18 cellular contexts compared by ENCODE assay signal in the genomic region with DNA sequence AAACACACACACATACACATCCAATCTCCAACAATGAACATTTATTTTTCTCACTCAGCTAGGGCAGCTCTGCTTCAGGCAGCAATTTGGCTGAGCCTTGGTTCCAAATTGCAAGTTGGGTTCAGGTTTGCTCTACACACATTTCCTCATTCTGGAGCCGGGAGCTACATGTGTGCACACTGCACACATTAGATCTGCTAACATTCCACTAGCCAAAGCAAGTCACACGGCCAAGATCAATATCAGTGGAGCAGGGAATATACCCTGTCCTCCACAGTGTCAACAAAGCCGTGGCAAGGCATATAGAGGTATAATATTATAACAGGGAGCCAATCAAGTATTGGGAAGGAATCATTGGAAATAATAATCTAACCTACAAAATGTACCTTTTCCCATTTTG. TPM values are rescaled to one million over a fixed set of nuclear protein-coding genes. Genes with fewer than 3 reads are reported as not detected.
DNase-seq lines count a peak whose midpoint lies in the region; ATAC-seq, FAIRE-seq and TF ChIP-seq lines count a peak whose summit lies in the region.
"Had no signal": no experiment of that assay in that cellular context is flagged by ENCODE, and none has a peak within 500 bp of the region (broad histone marks: within the 10 kb centered on the region; RNA-seq: fewer than 3 reads in every experiment).

No MANE protein-coding gene starts in this region.

- no peaks in the 10 kb centered on the region for H3K9me3 ChIP-seq in K562 (replicated peaks; ENCODE audit: control insufficient read depth, insufficient read depth, low read depth, low read length)
- no peaks in the 10 kb centered on the region for H3K9me3 ChIP-seq in hepatocyte (ENCODE audit: low read depth)
- H3K9me3 ChIP-seq in suprapubic skin, result no peaks in the 10 kb centered on the region
- H3K9me3 ChIP-seq in neuronal stem cell (replicated peaks in 1 of 2; ENCODE audit: control insufficient read depth in 2 of 2, insufficient read depth in 1 of 2, low read depth in 1 of 2, low read length in 2 of 2), result no peaks in the 10 kb centered on the region
- H3K9me3 ChIP-seq in upper lobe of right lung, result no peaks in the 10 kb centered on the region

- H3K9me1 ChIP-seq in K562 (ENCODE audit: control insufficient read depth, insufficient read depth, low read length), result no peaks in the 10 kb centered on the region

- no peaks in the 10 kb centered on the region for H3K36me3 Mint-ChIP-seq in HFFc6 (ENCODE audit: low read depth)
- no peaks in the 10 kb centered on the region for H3K36me3 Mint-ChIP-seq in nephron progenitor cell (ENCODE audit: low read depth)

- no peaks in the 10 kb centered on the region for H3K36me3 ChIP-seq in K562 (ENCODE audit: control insufficient read depth, insufficient read depth, low read length)
- H3K36me3 ChIP-seq in hepatocyte (replicated peaks; ENCODE audit: insufficient read depth, low read depth), result no peaks in the 10 kb centered on the region
- H3K36me3 ChIP-seq in suprapubic skin, result no peaks in the 10 kb centered on the region
- no peaks in the 10 kb centered on the region for H3K36me3 ChIP-seq in neuronal stem cell (replicated peaks in 1 of 2; ENCODE audit: control insufficient read depth in 2 of 2, insufficient read depth in 2 of 2, low read length in 2 of 2)
- H3K36me3 ChIP-seq in upper lobe of right lung, result no peaks in the 10 kb centered on the region

- H3K27ac Mint-ChIP-seq in HFFc6, result peak overlapping the region; percentile 81; the same call in 1 of the 2 replicates
- H3K27ac Mint-ChIP-seq in nephron progenitor cell, result no peak overlapping the region
- H3K27ac Mint-ChIP-seq: CD4-positive, alpha-beta T cell had no signal

- POLR2A ChIA-PET in K562 (lab: Yijun Ruan, JAX), result no interaction called here

- H3K18ac ChIP-seq in neuronal stem cell (ENCODE audit: low read length), result no peak overlapping the region

- no peaks in the 10 kb centered on the region for H3K9me2 ChIP-seq in hepatocyte (replicated peaks; ENCODE audit: insufficient read depth)

- BruUV-seq in K562 (replicated peaks; lab: Mats Ljungman, UMichigan), result no TSS peak

- no peak overlapping the region for H3K9ac ChIP-seq in K562 (ENCODE audit: insufficient read depth in 1 of 2, low read depth in 2 of 2, low read length in 2 of 2)
- H3K9ac ChIP-seq in neuronal stem cell (ENCODE audit: low read depth, low read length, poor library complexity), result no peak overlapping the region

- H3K9me3 Mint-ChIP-seq in HFFc6 (no peaks in the 10 kb centered on the region), nephron progenitor cell (no peaks in the 10 kb centered on the region)
- H3K9me3 Mint-ChIP-seq: CD4-positive, alpha-beta T cell had no signal

- no peak for TF ChIP-seq RAD21 in K562 (CRISPR knock-in tag; conservative IDR thresholded peaks at IDR 0.05 in 1 of 2, IDR thresholded peaks at IDR 0.05 in 1 of 2)

- no peak for FAIRE-seq in K562 (lab: Jason Lieb, UNC)
- FAIRE-seq: GM12878, GM18507 had no signal

- H3K79me1 ChIP-seq in neuronal stem cell (ENCODE audit: low read depth, low read length), result no peaks in the 10 kb centered on the region

- DNase-seq in HFFc6, result no peak
- DNase-seq in K562 (ENCODE audit: extremely low read depth in 1 of 4, low spot score in 3 of 4), result no peak
- no peak for DNase-seq in hepatocyte (ENCODE audit: low spot score)
- no peak for DNase-seq in suprapubic skin (ENCODE audit: low spot score in 2 of 2)
- DNase-seq in neuronal stem cell (ENCODE audit: low spot score), result no peak
- no peak for DNase-seq in upper lobe of right lung
- DNase-seq in nephron progenitor cell, result no peak
- no peak for DNase-seq in NCI-H774 (lab: John Stamatoyannopoulos, UW)
- DNase-seq: AML-193; CD4-positive, alpha-beta T cell; DMS79; NCI-H1092; NCI-H82; Right ventricle myocardium superior had no signal

- H3K4me1 ChIP-seq in K562 (replicated peaks in 1 of 2; ENCODE audit: control insufficient read depth in 2 of 2, insufficient read depth in 2 of 2, low read length in 2 of 2), result peaks cover 0 to 6% of the 10 kb centered on the region in 2 experiments; a peak in 2 of 5 replicates
- H3K4me1 ChIP-seq in hepatocyte (ENCODE audit: insufficient read depth), result no peaks in the 10 kb centered on the region
- H3K4me1 ChIP-seq in suprapubic skin, result peaks cover 24% of the 10 kb centered on the region
- H3K4me1 ChIP-seq in neuronal stem cell (ENCODE audit: control insufficient read depth in 2 of 2, insufficient read depth in 1 of 2, low read depth in 1 of 2, low read length in 2 of 2), result peaks cover 0 to 2% of the 10 kb centered on the region in 2 donors
- no peaks in the 10 kb centered on the region for H3K4me1 ChIP-seq in upper lobe of right lung

- H3K4me3 ChIP-seq in K562 (no peak overlapping the region), hepatocyte (no peak overlapping the region), suprapubic skin (no peak overlapping the region), neuronal stem cell (ENCODE audit: low read length in 2 of 2) (no peak overlapping the region), upper lobe of right lung (no peak overlapping the region)
- H3K4me3 ChIP-seq: GM12878 had no signal

- TF ChIP-seq POLR2A in K562 (conservative IDR thresholded peaks at IDR 0.05), result no peak
- TF ChIP-seq POLR2A in suprapubic skin (IDR thresholded peaks at IDR 0.05), result no peak

- H3K14ac ChIP-seq in neuronal stem cell (ENCODE audit: low read length), result no peak overlapping the region

- H2BK120ac ChIP-seq in neuronal stem cell (ENCODE audit: low read depth, low read length), result no peak overlapping the region

- H3K27me3 Mint-ChIP-seq in HFFc6 (ENCODE audit: insufficient read depth) (no peaks in the 10 kb centered on the region; the same call in 1 of the 2 replicates), nephron progenitor cell (ENCODE audit: low read depth, poor library complexity) (peaks cover 3% of the 10 kb centered on the region)

- H3K4me1 Mint-ChIP-seq in HFFc6 (ENCODE audit: low read depth), result peaks cover 45% of the 10 kb centered on the region
- H3K4me1 Mint-ChIP-seq in nephron progenitor cell, result peaks cover 5% of the 10 kb centered on the region

- no peak overlapping the region for H2AK5ac ChIP-seq in neuronal stem cell (ENCODE audit: low read depth, low read length)

- TF ChIP-seq EP300 in K562 (IDR thresholded peaks at IDR 0.05; ENCODE audit: low read length), result no peak
- TF ChIP-seq EP300 in suprapubic skin (IDR thresholded peaks at IDR 0.05), result no peak

- no peak overlapping the region for H2BK15ac ChIP-seq in neuronal stem cell (ENCODE audit: low read length)

- H2AFZ ChIP-seq in K562 (ENCODE audit: low read depth, low read length) (peak overlapping the region; percentile 20; the same call in 1 of the 2 replicates), hepatocyte (no peak overlapping the region), neuronal stem cell (ENCODE audit: low read length) (no peak overlapping the region)

- peak; percentile 47; the same call in 2 of the 3 replicates for ATAC-seq in K562
- ATAC-seq in upper lobe of right lung, result no peak
- ATAC-seq: HCT116, Panc1 had no signal

- H4K8ac ChIP-seq in neuronal stem cell (ENCODE audit: low read depth, low read length), result no peak overlapping the region

- CTCF ChIA-PET in K562 (lab: Yijun Ruan, JAX; ENCODE audit: low intra/inter-chr PET ratio), result no interaction called here

- H2BK5ac ChIP-seq in neuronal stem cell (ENCODE audit: low read length), result no peak overlapping the region

- TF ChIP-seq CTCF in HFFc6 (IDR thresholded peaks at IDR 0.05), result no peak
- no peak for TF ChIP-seq CTCF in K562 (IDR thresholded peaks at IDR 0.05 in 2 of 3, conservative IDR thresholded peaks at IDR 0.05 in 1 of 3; ENCODE audit: insufficient read depth in 2 of 3, low read depth in 1 of 3, low read length in 3 of 3)
- no peak for TF ChIP-seq CTCF in hepatocyte (IDR thresholded peaks at IDR 0.05; ENCODE audit: poor library complexity)
- no peak for TF ChIP-seq CTCF in suprapubic skin (IDR thresholded peaks at IDR 0.05)
- TF ChIP-seq CTCF in upper lobe of right lung (IDR thresholded peaks at IDR 0.05), result no peak
- no peak for TF ChIP-seq CTCF in nephron progenitor cell (IDR thresholded peaks at IDR 0.05)

- no peak overlapping the region for H3K27ac ChIP-seq in K562 (ENCODE audit: extremely low read depth, low read depth, low read length)
- H3K27ac ChIP-seq in hepatocyte, result peak overlapping the region; percentile 40
- peak overlapping the region; percentile 51 for H3K27ac ChIP-seq in suprapubic skin
- H3K27ac ChIP-seq in neuronal stem cell (replicated peaks; ENCODE audit: low read length), result no peak overlapping the region
- H3K27ac ChIP-seq in upper lobe of right lung, result no peak overlapping the region

- no peak overlapping the region for H3K4ac ChIP-seq in neuronal stem cell (ENCODE audit: low read length)

- WGBS in K562 (ENCODE audit: insufficient coverage, low coverage, missing lambda C conversion rate), result 21% methylated on average over 3 of the region's 3 CpGs
- WGBS in hepatocyte (ENCODE audit: low lambda C conversion rate, missing lambda C conversion rate), result 73% methylated on average over 3 of the region's 3 CpGs
- WGBS in suprapubic skin, result 60% methylated on average over 3 of the region's 3 CpGs
- WGBS in neuronal stem cell (ENCODE audit: extremely low coverage in 2 of 2, insufficient read length in 2 of 2, insufficient replicate concordance in 1 of 2), 2 donors, result no CpG with 5 or more reads among the region's 3 CpGs

- H3K79me2 ChIP-seq in K562 (ENCODE audit: control insufficient read depth, insufficient read depth, low read length) (no peaks in the 10 kb centered on the region), hepatocyte (no peaks in the 10 kb centered on the region)

- H2BK12ac ChIP-seq in neuronal stem cell (ENCODE audit: low read length), result no peak overlapping the region

- H3K4me3 Mint-ChIP-seq in HFFc6 (no peak overlapping the region), nephron progenitor cell (no peak overlapping the region)
- H3K4me3 Mint-ChIP-seq: CD4-positive, alpha-beta T cell had no signal

- intact Hi-C loops in K562 (cut with micrococcal nuclease), result loop anchor here (5.0 kb wide), 2 partner anchors 193 to 303 kb away; no protein-coding TSS in a partner anchor
- intact Hi-C loops in upper lobe of right lung (cut with DNase I), result no loop called here

- no peaks in the 10 kb centered on the region for H3K27me3 ChIP-seq in K562 (ENCODE audit: control insufficient read depth in 2 of 2, insufficient read depth in 2 of 2, low read length in 2 of 2)
- H3K27me3 ChIP-seq in hepatocyte, result no peaks in the 10 kb centered on the region
- H3K27me3 ChIP-seq in suprapubic skin, result no peaks in the 10 kb centered on the region
- H3K27me3 ChIP-seq in neuronal stem cell (ENCODE audit: control insufficient read depth in 3 of 3, insufficient read depth in 3 of 3, low read depth in 1 of 3, low read length in 3 of 3), result no peaks in the 10 kb centered on the region
- no peaks in the 10 kb centered on the region for H3K27me3 ChIP-seq in upper lobe of right lung

- H4K20me1 ChIP-seq in K562 (replicated peaks; ENCODE audit: control insufficient read depth, insufficient read depth, low read length) (no peaks in the 10 kb centered on the region), hepatocyte (ENCODE audit: insufficient read depth, poor library complexity, severe bottlenecking) (no peaks in the 10 kb centered on the region)

- H3K4me2 ChIP-seq in K562 (ENCODE audit: insufficient read depth, low read length), result no peak overlapping the region
- H3K4me2 ChIP-seq in hepatocyte, result no peak overlapping the region
- no peak overlapping the region for H3K4me2 ChIP-seq in neuronal stem cell (ENCODE audit: insufficient read depth, low read length, poor library complexity, severe bottlenecking)

- no peak overlapping the region for H3K23ac ChIP-seq in neuronal stem cell (ENCODE audit: low read depth, low read length, poor library complexity)

- in situ Hi-C loops in K562 (cut with MboI), result loop anchor here (5.0 kb wide), 2 partner anchors 53 to 138 kb away; no protein-coding TSS in a partner anchor

- H4K91ac ChIP-seq in neuronal stem cell (ENCODE audit: low read depth, low read length, poor library complexity), result no peak overlapping the region

RNA-seq across cellular contexts. Expression of gene PPP1R3C, which starts 57.5 kb away (rescaled TPM):
- total RNA-seq in HFFc6 (2021; fragmentation: NEBNext Ultra II Directional; extraction: Animal tissue kit (Norgen Biotek cat#: 25700)), result 10 to 100 TPM; 33.7 to 66.0 (median 39.9) TPM
- total RNA-seq in K562 (2011; cell fraction: chromatin; rRNA removed; ENCODE audit: low replicate concordance), result not detected in 2 replicates
- total RNA-seq in K562 (2011; cell fraction: nucleolus; rRNA removed), result 0.26 TPM in 1 of 2 replicates, not detected in the other
- 0.15 TPM in 1 of 2 replicates, not detected in the other for total RNA-seq in K562 (2011; cell fraction: nucleoplasm; rRNA removed)
- 0.08 TPM in 1 of 2 replicates, not detected in the other for total RNA-seq in K562 (2014; rRNA removed)
- total RNA-seq in K562 (2014; rRNA removed; fragmentation: Illumina TruSeq; extraction: Trizol), result 0.10 and 0.11 TPM in 2 replicates
- total RNA-seq in K562 (2015; rRNA removed; fragmentation: Illumina TruSeq; extraction: Trizol), result not detected in 2 replicates
- total RNA-seq in K562 (2021), result 0.24 TPM in 1 of 2 replicates, not detected in the other
- 0.06 and 4.5 TPM in 2 replicates for polyA plus RNA-seq in K562 (2011; rRNA removed)
- 3.0 TPM in 1 of 2 replicates, not detected in the other for polyA plus RNA-seq in K562 (2011; cell fraction: cytosol; rRNA removed)
- polyA plus RNA-seq in K562 (2011; cell fraction: nucleus; rRNA removed), result 0.14 and 4.2 TPM in 2 replicates
- 0.12 and 0.69 TPM in 2 replicates for polyA plus RNA-seq in K562 (2012)
- 0.10 TPM in 2 replicates for polyA plus RNA-seq in K562 (2014; fragmentation: Illumina TruSeq; extraction: Trizol)
- polyA plus RNA-seq in K562 (2014; fragmentation: Nextera tagmentation; extraction: Ambion mirVana), result under 1 TPM; 0.13 to 0.14 TPM
- polyA plus RNA-seq in K562 (2014; rRNA removed), result 0.07 TPM in 1 of 2 replicates, not detected in the other
- polyA minus RNA-seq in K562 (2011; rRNA and poly(A)+ RNA removed), result 7.1 TPM in 1 of 2 replicates, not detected in the other
- polyA minus RNA-seq in K562 (2011; cell fraction: cytosol; rRNA and poly(A)+ RNA removed), result 2.0 TPM in 1 of 2 replicates, not detected in the other
- 0.27 and 10.4 TPM in 2 replicates for polyA minus RNA-seq in K562 (2011; cell fraction: nucleus; rRNA and poly(A)+ RNA removed)
- 45.0 and 65.7 TPM in 2 replicates for total RNA-seq in hepatocyte
- 9.6 and 20.2 TPM in 2 replicates for polyA plus RNA-seq in hepatocyte
- total RNA-seq in suprapubic skin, result 10 to 100 TPM in 1 of 4 donors, 1 to 10 TPM in 3; 4.8 to 10.3 (median 6.3) TPM
- polyA plus RNA-seq in neuronal stem cell (2013, experiment 1 of 2), result 3.3 TPM
- polyA plus RNA-seq in neuronal stem cell (2013, experiment 2 of 2), result 3.4 TPM
- 15.1 TPM for total RNA-seq in upper lobe of right lung
- total RNA-seq: CD4-positive, alpha-beta T cell; GM12878 had no signal

Comparison
In these comparisons a context has a peak if more than half of its experiments do, and no peak if none do; other contexts are left out.
1. H3K27ac ChIP-seq: peak in hepatocyte (single experiment) and suprapubic skin (single experiment); none in K562 (single experiment), neuronal stem cell (single experiment) and upper lobe of right lung (single experiment).
2. RNA of gene PPP1R3C, which starts 57.5 kb away (total RNA-seq): 45.0 to 65.7 TPM in hepatocyte, 33.7 to 66.0 TPM in HFFc6, 15.1 TPM in upper lobe of right lung (single experiment) and 4.8 to 10.3 TPM in suprapubic skin; 0.08 to 0.26 TPM in K562; every median in the first group is over 4 times any median in the second.